8 cellular contexts compared by ENCODE assay signal in genomic region chr13:74040200-74040599, GRCh38.
DNase-seq lines count a peak whose midpoint lies in the region; ATAC-seq and TF ChIP-seq lines count a peak whose summit lies in the region.

No MANE protein-coding gene starts in this region.

- H3K9me3 Mint-ChIP-seq in activated CD4-positive, alpha-beta memory T cell treated with anti-CD3 and anti-CD28 coated beads for 36 hours, result no peaks in the 10 kb centered on the region
- no peaks in the 10 kb centered on the region for H3K9me3 Mint-ChIP-seq in activated CD4-positive, alpha-beta memory T cell treated with anti-CD3 and anti-CD28 coated beads, Interleukin-2, amount 10 ng/mL, durations not matched to agents 7 days and 5 days

- H2BK20ac ChIP-seq in IMR-90 (ENCODE audit: low read depth, low read length), result no peak overlapping the region

- no peak overlapping the region for H2BK120ac ChIP-seq in IMR-90 (ENCODE audit: low read depth, low read length)

- H4K8ac ChIP-seq in IMR-90 (ENCODE audit: low read depth in 2 of 2, low read length in 2 of 2), result no peak overlapping the region

- peaks cover 65% of the 10 kb centered on the region for H3K4me1 Mint-ChIP-seq in activated CD4-positive, alpha-beta memory T cell treated with anti-CD3 and anti-CD28 coated beads for 36 hours (ENCODE audit: low read depth)
- H3K4me1 Mint-ChIP-seq in activated CD4-positive, alpha-beta memory T cell treated with anti-CD3 and anti-CD28 coated beads, Interleukin-2, amount 10 ng/mL, durations not matched to agents 7 days and 5 days, result peaks cover 32% of the 10 kb centered on the region

- peak; percentile 32 for DNase-seq in activated CD4-positive, alpha-beta memory T cell treated with anti-CD3 and anti-CD28 coated beads for 36 hours
- DNase-seq in activated CD4-positive, alpha-beta memory T cell treated with anti-CD3 and anti-CD28 coated beads, Interleukin-2, amount 10 ng/mL, durations not matched to agents 7 days and 5 days, result no peak
- peak; percentile 31 for DNase-seq in IMR-90
- peak; percentile 10 for DNase-seq in UCSD-AML1 (lab: John Stamatoyannopoulos, UW; ENCODE audit: unreplicated experiment)
- peak; percentile 33 to 35 for DNase-seq in heart right ventricle
- peak; percentile 34 for DNase-seq in stimulated activated CD4-positive, alpha-beta T cell treated with anti-CD3 and anti-CD28 coated beads, Interleukin-15, amount 100 ng/mL, for 24 hours
- no peak for DNase-seq in NOMO-1 (lab: John Stamatoyannopoulos, UW; ENCODE audit: unreplicated experiment in 2 of 2)

- H4K20me1 ChIP-seq in IMR-90 (ENCODE audit: insufficient read depth, low read length), result peaks cover 21% of the 10 kb centered on the region; the same call in 1 of the 2 replicates

- H3K36me3 ChIP-seq in IMR-90 (ENCODE audit: control insufficient read depth, insufficient read depth, low read length), result no peaks in the 10 kb centered on the region; the same call in 1 of the 2 replicates
- H3K36me3 ChIP-seq in heart right ventricle, result no peaks in the 10 kb centered on the region

- H3K18ac ChIP-seq in IMR-90 (ENCODE audit: low read depth, low read length), result no peak overlapping the region

- dilution Hi-C loops in IMR-90 (cut with HindIII; ENCODE audit: low sequenced_read_pairs, unreplicated experiment), result no loop called here

- H3K56ac ChIP-seq in IMR-90 (ENCODE audit: extremely low read depth, insufficient read depth, low read length), result no peak overlapping the region

- intact Hi-C loops in activated CD4-positive, alpha-beta memory T cell treated with anti-CD3 and anti-CD28 coated beads for 36 hours (cut with micrococcal nuclease), result no loop called here
- intact Hi-C loops in IMR-90 (cut with micrococcal nuclease) (loop anchor here (10.0 kb wide), 1 partner anchor 185 kb away; no protein-coding TSS in a partner anchor), heart right ventricle (cut with DNase I) (loop anchor here in 1 of 10 donors (10.0 kb wide), 2 partner anchors 195 to 275 kb away; no protein-coding TSS in a partner anchor)

- H2AK5ac ChIP-seq in IMR-90 (ENCODE audit: low read depth, low read length), result no peak overlapping the region

- H3K4me2 ChIP-seq in IMR-90 (ENCODE audit: low read depth, low read length), result no peak overlapping the region

- peak; percentile 73 for ATAC-seq in GM21786 (IDR thresholded peaks at IDR 0.05; ENCODE audit: unreplicated experiment)
- ATAC-seq in IMR-90 (ENCODE audit: low read depth), result peak; percentile 75
- peak; percentile 43 to 88 (median 84) for ATAC-seq in heart right ventricle

- BruUV-seq in IMR-90 (replicated peaks; lab: Mats Ljungman, UMichigan), result no TSS peak

- H3K9me3 ChIP-seq in IMR-90 (ENCODE audit: control insufficient read depth, insufficient read depth, low read length) (no peaks in the 10 kb centered on the region), heart right ventricle (no peaks in the 10 kb centered on the region)

- peak; percentile 34; the same call in 1 of the 2 replicates for TF ChIP-seq RAD21 in IMR-90 (IDR thresholded peaks at IDR 0.05; ENCODE audit: low read length)

- TF ChIP-seq CTCF in IMR-90 (conservative IDR thresholded peaks at IDR 0.05; ENCODE audit: low read depth, low read length) (peak; percentile 49), heart right ventricle (IDR thresholded peaks at IDR 0.05) (peak; percentile 36 to 65 (median 56))

- H3K23ac ChIP-seq in IMR-90 (ENCODE audit: low read depth, low read length), result no peak overlapping the region

- H3K4ac ChIP-seq in IMR-90 (ENCODE audit: low read depth, low read length), result no peak overlapping the region

- H3K27me3 ChIP-seq in IMR-90 (ENCODE audit: control insufficient read depth, insufficient read depth, low read length), result no peaks in the 10 kb centered on the region
- no peaks in the 10 kb centered on the region for H3K27me3 ChIP-seq in heart right ventricle

- H3K36me3 Mint-ChIP-seq in activated CD4-positive, alpha-beta memory T cell treated with anti-CD3 and anti-CD28 coated beads for 36 hours, result peaks cover 5% of the 10 kb centered on the region
- H3K36me3 Mint-ChIP-seq in activated CD4-positive, alpha-beta memory T cell treated with anti-CD3 and anti-CD28 coated beads, Interleukin-2, amount 10 ng/mL, durations not matched to agents 7 days and 5 days (ENCODE audit: low read depth), result peaks cover 19% of the 10 kb centered on the region

- H3K9me1 ChIP-seq in IMR-90 (ENCODE audit: insufficient read depth, low read length), result peaks cover 7% of the 10 kb centered on the region

- H3K27me3 Mint-ChIP-seq in activated CD4-positive, alpha-beta memory T cell treated with anti-CD3 and anti-CD28 coated beads for 36 hours, result no peaks in the 10 kb centered on the region
- no peaks in the 10 kb centered on the region for H3K27me3 Mint-ChIP-seq in activated CD4-positive, alpha-beta memory T cell treated with anti-CD3 and anti-CD28 coated beads, Interleukin-2, amount 10 ng/mL, durations not matched to agents 7 days and 5 days

- H3K4me3 ChIP-seq in IMR-90 (ENCODE audit: insufficient read depth, low read depth, low read length), result no peak overlapping the region
- H3K4me3 ChIP-seq in heart right ventricle, result no peak overlapping the region

- POLR2A ChIA-PET in activated CD4-positive, alpha-beta memory T cell treated with anti-CD3 and anti-CD28 coated beads for 36 hours (lab: Charles Lee), result no interaction called here
- POLR2A ChIA-PET in activated CD4-positive, alpha-beta memory T cell treated with anti-CD3 and anti-CD28 coated beads, Interleukin-2, amount 10 ng/mL, durations not matched to agents 7 days and 5 days (lab: Charles Lee), result no interaction called here
- POLR2A ChIA-PET in IMR-90 (lab: Charles Lee; ENCODE audit: unreplicated experiment), result no interaction called here

- H3K4me3 Mint-ChIP-seq in activated CD4-positive, alpha-beta memory T cell treated with anti-CD3 and anti-CD28 coated beads for 36 hours, result no peak overlapping the region
- no peak overlapping the region for H3K4me3 Mint-ChIP-seq in activated CD4-positive, alpha-beta memory T cell treated with anti-CD3 and anti-CD28 coated beads, Interleukin-2, amount 10 ng/mL, durations not matched to agents 7 days and 5 days

- no peak overlapping the region for H3K27ac ChIP-seq in IMR-90 (ENCODE audit: insufficient read depth, low read length)
- no peak overlapping the region for H3K27ac ChIP-seq in heart right ventricle

- H2AFZ ChIP-seq in IMR-90 (replicated peaks; ENCODE audit: low read length, poor library complexity), result no peak overlapping the region

- H2BK5ac ChIP-seq in IMR-90 (ENCODE audit: low read depth, low read length, poor library complexity, severe bottlenecking), result no peak overlapping the region

- no peak overlapping the region for H3K9ac ChIP-seq in IMR-90 (ENCODE audit: low read depth, low read length)

- 56% methylated on average over 3 of the region's 4 CpGs; no CpG with 5 or more reads in 1 of the 2 experiments for WGBS in IMR-90 (ENCODE audit: extremely low coverage in 2 of 2, insufficient read length in 1 of 2), 2 experiments
- WGBS in heart right ventricle, 2 donors, result 48 to 53% methylated on average over 4 of the region's 4 CpGs

- in situ Hi-C loops in IMR-90 (cut with MboI; ENCODE audit: low sequenced_read_pairs), result no loop called here

- no peak overlapping the region for H3K27ac Mint-ChIP-seq in activated CD4-positive, alpha-beta memory T cell treated with anti-CD3 and anti-CD28 coated beads for 36 hours
- H3K27ac Mint-ChIP-seq in activated CD4-positive, alpha-beta memory T cell treated with anti-CD3 and anti-CD28 coated beads, Interleukin-2, amount 10 ng/mL, durations not matched to agents 7 days and 5 days, result no peak overlapping the region

- H2BK15ac ChIP-seq in IMR-90 (ENCODE audit: low read depth, low read length), result no peak overlapping the region

- H4K91ac ChIP-seq in IMR-90 (ENCODE audit: insufficient read depth, low read depth, low read length), result no peak overlapping the region

- peaks cover 30 to 70% of the 10 kb centered on the region in 2 experiments for H3K79me1 ChIP-seq in IMR-90 (ENCODE audit: low read depth in 1 of 2, low read length in 2 of 2)

- no peak overlapping the region for H4K5ac ChIP-seq in IMR-90 (ENCODE audit: low read depth, low read length)

- H2AK9ac ChIP-seq in IMR-90 (replicated peaks; ENCODE audit: low read depth, low read length, poor library complexity), result no peak overlapping the region

- CTCF ChIA-PET in activated CD4-positive, alpha-beta memory T cell treated with anti-CD3 and anti-CD28 coated beads for 36 hours (lab: Charles Lee), result interaction anchor here (0.7 to 1.2 kb wide), 5 partner anchors 13 to 146 kb away, joined by 3 to 4 read pairs (median 4); no protein-coding TSS in a partner anchor
- CTCF ChIA-PET in activated CD4-positive, alpha-beta memory T cell treated with anti-CD3 and anti-CD28 coated beads, Interleukin-2, amount 10 ng/mL, durations not matched to agents 7 days and 5 days (lab: Charles Lee), result interaction anchor here (0.9 kb wide), 1 partner anchor 8 kb away, joined by 3 read pairs; no protein-coding TSS in a partner anchor
- CTCF ChIA-PET in IMR-90 (lab: Yijun Ruan, JAX), result no interaction called here

- 0 out of 2 replicates have a peak overlapping the region, but pooled peaks have one; percentile 14 for H3K14ac ChIP-seq in IMR-90 (replicated peaks; ENCODE audit: low read depth, low read length)

- no peak for TF ChIP-seq POLR2A in IMR-90 (IDR thresholded peaks at IDR 0.05; ENCODE audit: low read depth, low read length)

- peaks cover 2% of the 10 kb centered on the region; the same call in 1 of the 2 replicates for H3K4me1 ChIP-seq in IMR-90 (ENCODE audit: control insufficient read depth, insufficient read depth, low read length)
- peaks cover 0 to 49% (median 17%) of the 10 kb centered on the region in 9 donors for H3K4me1 ChIP-seq in heart right ventricle

TF ChIP-seq in IMR-90, 13 proteins besides CTCF, POLR2A, EP300 and RAD21:
- TF ChIP-seq MXI1 (IDR thresholded peaks at IDR 0.05; ENCODE audit: borderline replicate concordance, low read depth, low read length) (no peak), SMC3 (IDR thresholded peaks at IDR 0.05; ENCODE audit: low read depth, low read length) (0 out of 2 replicates have a peak, but pooled peaks have one; percentile 25), MAZ (IDR thresholded peaks at IDR 0.05; ENCODE audit: borderline replicate concordance, low read depth, low read length) (no peak), BHLHE40 (IDR thresholded peaks at IDR 0.05; ENCODE audit: low read depth, low read length) (no peak)
TF ChIP-seq in IMR-90: peak in this region for 1.

Comparison
In these comparisons a context has a peak if more than half of its experiments do, and no peak if none do; other contexts are left out.
1. DNase-seq: peak in activated CD4-positive, alpha-beta memory T cell treated with anti-CD3 and anti-CD28 coated beads for 36 hours (single experiment), IMR-90 (single experiment), UCSD-AML1 (single experiment), heart right ventricle (2 of 2) and stimulated activated CD4-positive, alpha-beta T cell treated with anti-CD3 and anti-CD28 coated beads, Interleukin-15, amount 100 ng/mL, for 24 hours (single experiment); none in activated CD4-positive, alpha-beta memory T cell treated with anti-CD3 and anti-CD28 coated beads, Interleukin-2, amount 10 ng/mL, durations not matched to agents 7 days and 5 days (single experiment) and NOMO-1 (0 of 2).
2. Peak in every context shown above with its lines, with median percentiles within 50 percentile points of each other: ATAC-seq.